ENCODE assay signal across 9 cellular contexts in genomic region chr3:63193647-63194046, GRCh38.
A peak's percentile ranks its signal among the peaks of the same experiment; 100 is the strongest.
DNase-seq lines count a peak whose midpoint lies in the region; ATAC-seq and TF ChIP-seq lines count a peak whose summit lies in the region.
"Had no signal": no experiment of that assay in that cellular context is flagged by ENCODE, and none has a peak within 500 bp of the region (broad histone marks: within the 10 kb centered on the region; RNA-seq: fewer than 3 reads in every experiment).

No MANE protein-coding gene starts in this region.

- H3K4me1 ChIP-seq in parathyroid adenoma (no peaks in the 10 kb centered on the region), ovary (ENCODE audit: insufficient read depth) (no peaks in the 10 kb centered on the region)

- intact Hi-C loops in ovary (cut with DNase I): no loop called here

- TF ChIP-seq POLR2A in ovary (IDR thresholded peaks at IDR 0.05): no peak

- H3K4me2 ChIP-seq in parathyroid adenoma (ENCODE audit: low read length): no peak overlapping the region

- no peaks in the 10 kb centered on the region for H3K79me2 ChIP-seq in parathyroid adenoma

- no peak overlapping the region for H3K4me3 ChIP-seq in parathyroid adenoma (ENCODE audit: low read depth, low read length)
- H3K4me3 ChIP-seq in ovary: no peak overlapping the region
- H3K4me3 ChIP-seq: SK-N-MC had no signal

- peak; percentile 42 for DNase-seq in NCI-H2107 treated with DMSO at 0.1 percent for 48 hours (lab: John Stamatoyannopoulos, UW; ENCODE audit: unreplicated experiment)
- DNase-seq in dermis blood vessel endothelial cell: peak; percentile 1
- DNase-seq in ovary: no peak
- no peak for DNase-seq in cerebellar nuclear complex (lab: John Stamatoyannopoulos, UW)

- TF ChIP-seq EP300 in ovary (IDR thresholded peaks at IDR 0.05): no peak

- no peak for ATAC-seq in HG02763 (IDR thresholded peaks at IDR 0.05; ENCODE audit: unreplicated experiment)
- ATAC-seq in HG02610 (IDR thresholded peaks at IDR 0.05; ENCODE audit: unreplicated experiment): no peak

- no peak overlapping the region for H3K27ac ChIP-seq in parathyroid adenoma
- no peak overlapping the region for H3K27ac ChIP-seq in ovary
- H3K27ac ChIP-seq: SK-N-MC had no signal

- H3K27me3 ChIP-seq in parathyroid adenoma (ENCODE audit: control insufficient read depth, insufficient read depth, low read length): no peaks in the 10 kb centered on the region
- H3K27me3 ChIP-seq in ovary: no peaks in the 10 kb centered on the region

- H3K36me3 ChIP-seq in parathyroid adenoma (ENCODE audit: control insufficient read depth, insufficient read depth, low read length) (no peaks in the 10 kb centered on the region), ovary (no peaks in the 10 kb centered on the region)

- H3K9ac ChIP-seq in parathyroid adenoma: no peak overlapping the region

- WGBS in ovary, 3 donors: 6 to 7% (median 7%) methylated on average over 3 of the region's 3 CpGs

- no peaks in the 10 kb centered on the region for H3K9me3 ChIP-seq in parathyroid adenoma (ENCODE audit: control insufficient read depth, low read length)
- no peaks in the 10 kb centered on the region for H3K9me3 ChIP-seq in ovary

- H2AFZ ChIP-seq in parathyroid adenoma: no peak overlapping the region

- peak; percentile 18; the same call in 1 of the 3 replicates for TF ChIP-seq CTCF in GM12872 (IDR thresholded peaks at IDR 0.05; ENCODE audit: insufficient read depth, low read depth, low read length)
- TF ChIP-seq CTCF in parathyroid adenoma (IDR thresholded peaks at IDR 0.05): peak; percentile 84
- no peak for TF ChIP-seq CTCF in ovary (IDR thresholded peaks at IDR 0.05)

Comparison
In these comparisons a context has a peak if more than half of its experiments do, and no peak if none do; other contexts are left out.
1. CTCF ChIP-seq: peak in GM12872 (single experiment) and parathyroid adenoma (single experiment); none in ovary (0 of 3).
2. DNase-seq: peak in NCI-H2107 treated with DMSO at 0.1 percent for 48 hours (single experiment) and dermis blood vessel endothelial cell (single experiment); none in ovary (0 of 5) and cerebellar nuclear complex (0 of 2).